1 cellular context compared by ENCODE assay signal in genomic region chr10:124670849-124671248, GRCh38.
TF ChIP-seq lines count a peak whose summit lies in the region.

No MANE protein-coding gene starts in this region.

TF ChIP-seq in GM23338, 12 proteins besides CTCF, POLR2A, EP300 and RAD21 (continued from another document):
- no peak for TF ChIP-seq ZNF331 (CRISPR knock-in tag; IDR thresholded peaks at IDR 0.05; ENCODE audit: low read depth)
